Comparison of ENCODE assay signal across 1 cellular context in the genomic region with DNA sequence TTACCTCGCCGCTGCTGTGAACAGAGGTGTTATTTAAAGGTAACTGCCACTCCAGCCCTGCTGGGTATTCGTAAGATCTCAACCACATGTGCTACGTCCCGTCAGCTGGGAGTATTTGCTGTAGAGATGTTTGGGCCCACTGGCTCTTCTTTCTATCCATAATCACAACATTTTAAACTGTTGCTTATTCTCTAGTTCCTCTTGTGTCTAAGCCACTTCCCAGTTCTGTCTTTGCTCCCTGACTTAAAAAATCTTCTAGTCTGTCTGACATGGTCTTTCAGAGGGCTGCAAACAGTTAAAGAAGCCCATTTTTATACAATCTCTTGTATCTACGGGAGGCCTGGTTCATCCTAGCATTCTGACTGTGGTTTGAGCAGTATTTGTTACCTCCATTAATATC.
TF ChIP-seq lines count a peak whose summit lies in the region.

No MANE protein-coding gene starts in this region.

TF ChIP-seq in H1, 55 proteins besides CTCF, POLR2A, EP300 and RAD21:
- no peak for TF ChIP-seq ZNF274 (IDR thresholded peaks at IDR 0.05; ENCODE audit: borderline replicate concordance, extremely low read depth, low read length)
- no peak for TF ChIP-seq JUND (IDR thresholded peaks at IDR 0.05; ENCODE audit: low read length)
- TF ChIP-seq EZH2 (IDR thresholded peaks at IDR 0.05; ENCODE audit: low read depth, low read length, severe bottlenecking) = no peak
- no peak for TF ChIP-seq SAP30 (IDR thresholded peaks at IDR 0.05; ENCODE audit: insufficient read depth, insufficient replicate concordance, low read length)
- TF ChIP-seq TAF1 (IDR thresholded peaks at IDR 0.05; ENCODE audit: low read depth, low read length) = no peak
- TF ChIP-seq TBP (IDR thresholded peaks at IDR 0.05; ENCODE audit: low read depth, low read length) = no peak
- TF ChIP-seq NANOG (IDR thresholded peaks at IDR 0.05; ENCODE audit: insufficient read depth, low read depth, low read length, poor library complexity, severe bottlenecking) = no peak
- TF ChIP-seq FOSL1 (IDR thresholded peaks at IDR 0.05; ENCODE audit: insufficient read depth, low read depth, low read length) = no peak
- no peak for TF ChIP-seq KDM4A (IDR thresholded peaks at IDR 0.05; ENCODE audit: low read depth, low read length, severe bottlenecking)
- TF ChIP-seq CHD1 (IDR thresholded peaks at IDR 0.05; ENCODE audit: low read depth, low read length) = no peak
- TF ChIP-seq KDM5A (IDR thresholded peaks at IDR 0.05; ENCODE audit: low read length) = no peak
- no peak for TF ChIP-seq NRF1 (IDR thresholded peaks at IDR 0.05; ENCODE audit: low read depth, low read length)
- TF ChIP-seq RXRA (IDR thresholded peaks at IDR 0.05; ENCODE audit: insufficient read depth, low read depth, low read length) = no peak
- TF ChIP-seq USF2 (IDR thresholded peaks at IDR 0.05; ENCODE audit: low read length) = no peak
- TF ChIP-seq, protein P1, sequence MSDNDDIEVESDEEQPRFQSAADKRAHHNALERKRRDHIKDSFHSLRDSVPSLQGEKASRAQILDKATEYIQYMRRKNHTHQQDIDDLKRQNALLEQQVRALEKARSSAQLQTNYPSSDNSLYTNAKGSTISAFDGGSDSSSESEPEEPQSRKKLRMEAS (IDR thresholded peaks at IDR 0.05) = no peak
